8 cellular contexts compared by ENCODE assay signal in genomic region chr2:168920504-168921157, GRCh38. TPM values are rescaled to one million over a fixed set of nuclear protein-coding genes. Genes with fewer than 3 reads are reported as not detected.
A peak's percentile ranks its signal among the peaks of the same experiment; 100 is the strongest.
DNase-seq lines count a peak whose midpoint lies in the region; TF ChIP-seq lines count a peak whose summit lies in the region.

No MANE protein-coding gene starts in this region.

- no peak overlapping the region for H3K9ac ChIP-seq in mammary epithelial cell (ENCODE audit: insufficient read depth, low read length)

- in situ Hi-C loops in mammary epithelial cell (cut with MboI; ENCODE audit: low sequenced_read_pairs in 2 of 2): loop anchor here in 1 of 2 donors (25.0 kb wide), 1 partner anchor 758 kb away; no protein-coding TSS in a partner anchor

- no peak overlapping the region for H3K4me2 ChIP-seq in mammary epithelial cell (ENCODE audit: insufficient read depth, low read depth, low read length)

- no peak for DNase-seq in BJ (ENCODE audit: low read depth)
- peak; percentile 16 for DNase-seq in H4 (ENCODE audit: low spot score)
- DNase-seq in NCI-H345 treated with DMSO at 0.1 percent for 48 hours (lab: John Stamatoyannopoulos, UW; ENCODE audit: unreplicated experiment): peak; percentile 41
- no peak for DNase-seq in mammary epithelial cell
- DNase-seq in myocyte (ENCODE audit: low read depth): peak; percentile 56
- DNase-seq in activated naive CD4-positive, alpha-beta T cell treated with Interleukin-2 at 50 U/mL for 16 hours: no peak
- no peak for DNase-seq in activated naive CD8-positive, alpha-beta T cell treated with anti-CD3 and anti-CD28 coated beads for 36 hours
- no peak for DNase-seq in T-helper 9 cell

- H3K27ac ChIP-seq in mammary epithelial cell (ENCODE audit: insufficient read depth, low read depth, low read length): no peak overlapping the region

- dilution Hi-C loops in mammary epithelial cell (cut with HindIII; ENCODE audit: low sequenced_read_pairs): no loop called here

- H3K4me3 ChIP-seq in BJ (ENCODE audit: low read depth, low read length) (no peak overlapping the region), mammary epithelial cell (replicated peaks in 1 of 3; ENCODE audit: insufficient read depth in 1 of 3, low read depth in 2 of 3, low read length in 3 of 3) (no peak overlapping the region)

- H3K36me3 ChIP-seq in BJ (ENCODE audit: control insufficient read depth, insufficient read depth, low read length) (no peaks in the 10 kb centered on the region), mammary epithelial cell (ENCODE audit: insufficient read depth, low read length) (no peaks in the 10 kb centered on the region)

- H3K4me3 Mint-ChIP-seq in activated naive CD8-positive, alpha-beta T cell treated with anti-CD3 and anti-CD28 coated beads for 36 hours: no peak overlapping the region

- no peaks in the 10 kb centered on the region for H4K20me1 ChIP-seq in mammary epithelial cell (ENCODE audit: insufficient read depth, low read length)

- H3K4me1 ChIP-seq in mammary epithelial cell (ENCODE audit: insufficient read depth, low read length): no peaks in the 10 kb centered on the region

- no peak overlapping the region for H2AFZ ChIP-seq in mammary epithelial cell (ENCODE audit: low read depth, low read length)

- no peaks in the 10 kb centered on the region for H3K79me2 ChIP-seq in mammary epithelial cell (ENCODE audit: insufficient read depth, low read length)

- TF ChIP-seq CTCF in BJ (IDR thresholded peaks at IDR 0.05; ENCODE audit: insufficient read depth, low read depth, low read length): peak; percentile 47
- TF ChIP-seq CTCF in mammary epithelial cell (conservative IDR thresholded peaks at IDR 0.05 in 1 of 2, IDR thresholded peaks at IDR 0.05 in 1 of 2; ENCODE audit: extremely low read depth in 1 of 2, insufficient read depth in 1 of 2, low read depth in 1 of 2, low read length in 2 of 2): peak; percentile 40 to 52

- CTCF ChIA-PET in BJ (lab: Yijun Ruan, JAX): interaction anchor here (0.6 to 4.0 kb wide), 7 partner anchors 11 to 577 kb away, joined by 3 to 31 read pairs (median 4); no protein-coding TSS in a partner anchor
- CTCF ChIA-PET in mammary epithelial cell (lab: Charles Lee; ENCODE audit: low non-redundant PET): no interaction called here

- H3K36me3 Mint-ChIP-seq in activated naive CD8-positive, alpha-beta T cell treated with anti-CD3 and anti-CD28 coated beads for 36 hours: no peaks in the 10 kb centered on the region

- intact Hi-C loops in mammary epithelial cell (cut with micrococcal nuclease): loop anchor here (1.0 to 10.0 kb wide), 5 partner anchors 147 to 756 kb away; no protein-coding TSS in a partner anchor

- no peak overlapping the region for H3K27ac Mint-ChIP-seq in activated naive CD8-positive, alpha-beta T cell treated with anti-CD3 and anti-CD28 coated beads for 36 hours

- H3K27me3 ChIP-seq in BJ (ENCODE audit: control insufficient read depth, insufficient read depth, low read length) (0 out of 2 replicates have a peak, but pooled peaks cover 4% of the 10 kb centered on the region), mammary epithelial cell (ENCODE audit: insufficient read depth, low read length) (peaks cover under 1% of the 10 kb centered on the region)

- POLR2A ChIA-PET in BJ (lab: Charles Lee): no interaction called here

- H3K27me3 Mint-ChIP-seq in activated naive CD8-positive, alpha-beta T cell treated with anti-CD3 and anti-CD28 coated beads for 36 hours: peaks cover 24% of the 10 kb centered on the region

- H3K4me1 Mint-ChIP-seq in activated naive CD8-positive, alpha-beta T cell treated with anti-CD3 and anti-CD28 coated beads for 36 hours: peaks cover 6% of the 10 kb centered on the region

- WGBS in mammary epithelial cell (ENCODE audit: low coverage, missing lambda C conversion rate): 12% methylated on average over 4 of the region's 4 CpGs

- H3K9me3 Mint-ChIP-seq in activated naive CD8-positive, alpha-beta T cell treated with anti-CD3 and anti-CD28 coated beads for 36 hours: no peaks in the 10 kb centered on the region

- BruUV-seq in mammary epithelial cell (replicated peaks; lab: Mats Ljungman, UMichigan): no TSS peak

- H3K9me3 ChIP-seq in mammary epithelial cell (replicated peaks; ENCODE audit: insufficient read depth, low read length): no peaks in the 10 kb centered on the region

RNA-seq across cellular contexts. Expression of gene G6PC2, which starts 19.5 kb away (rescaled TPM):
- polyA plus RNA-seq in BJ (2011; rRNA removed) (not detected in 2 replicates), mammary epithelial cell (not detected)
- polyA minus RNA-seq in BJ (2011; rRNA and poly(A)+ RNA removed): not detected in 2 replicates
- not detected in 2 replicates for total RNA-seq in H4 (2014; rRNA removed; shearing (Covaris generic))
- total RNA-seq in mammary epithelial cell (not detected), myocyte (not detected in 2 replicates)
- not detected for polyA minus RNA-seq in mammary epithelial cell
- polyA plus RNA-seq in myocyte (2012): not detected
- total RNA-seq in activated naive CD8-positive, alpha-beta T cell treated with anti-CD3 and anti-CD28 coated beads for 36 hours: not detected

RNA-seq across cellular contexts. Expression of gene SPC25, which starts 30.4 kb away (rescaled TPM):
- polyA plus RNA-seq in BJ (2011; rRNA removed) (4.8 and 9.5 TPM in 2 replicates), mammary epithelial cell (9.3 TPM)
- polyA minus RNA-seq in BJ (2011; rRNA and poly(A)+ RNA removed): 3.8 and 4.3 TPM in 2 replicates
- total RNA-seq in H4 (2014; rRNA removed; shearing (Covaris generic)): 31.9 and 42.2 TPM in 2 replicates
- total RNA-seq in mammary epithelial cell (10 to 100 TPM in 1 of 2 donors, under 1 TPM in 1; 0.33 to 13.2 TPM), myocyte (0.24 TPM in 1 of 2 replicates, not detected in the other)
- polyA minus RNA-seq in mammary epithelial cell: 2.8 TPM
- 0.10 TPM for polyA plus RNA-seq in myocyte (2012)
- total RNA-seq in activated naive CD8-positive, alpha-beta T cell treated with anti-CD3 and anti-CD28 coated beads for 36 hours: 10 to 100 TPM; 33.7 to 37.1 TPM

Comparison
In these comparisons a context has a peak if more than half of its experiments do, and no peak if none do; other contexts are left out.
1. DNase-seq: peak in H4 (single experiment), NCI-H345 treated with DMSO at 0.1 percent for 48 hours (single experiment) and myocyte (single experiment); none in BJ (single experiment), mammary epithelial cell (single experiment), activated naive CD4-positive, alpha-beta T cell treated with Interleukin-2 at 50 U/mL for 16 hours (single experiment), activated naive CD8-positive, alpha-beta T cell treated with anti-CD3 and anti-CD28 coated beads for 36 hours (single experiment) and T-helper 9 cell (single experiment).